Comparison of ENCODE assay signal across 19 cellular contexts in the genomic region with DNA sequence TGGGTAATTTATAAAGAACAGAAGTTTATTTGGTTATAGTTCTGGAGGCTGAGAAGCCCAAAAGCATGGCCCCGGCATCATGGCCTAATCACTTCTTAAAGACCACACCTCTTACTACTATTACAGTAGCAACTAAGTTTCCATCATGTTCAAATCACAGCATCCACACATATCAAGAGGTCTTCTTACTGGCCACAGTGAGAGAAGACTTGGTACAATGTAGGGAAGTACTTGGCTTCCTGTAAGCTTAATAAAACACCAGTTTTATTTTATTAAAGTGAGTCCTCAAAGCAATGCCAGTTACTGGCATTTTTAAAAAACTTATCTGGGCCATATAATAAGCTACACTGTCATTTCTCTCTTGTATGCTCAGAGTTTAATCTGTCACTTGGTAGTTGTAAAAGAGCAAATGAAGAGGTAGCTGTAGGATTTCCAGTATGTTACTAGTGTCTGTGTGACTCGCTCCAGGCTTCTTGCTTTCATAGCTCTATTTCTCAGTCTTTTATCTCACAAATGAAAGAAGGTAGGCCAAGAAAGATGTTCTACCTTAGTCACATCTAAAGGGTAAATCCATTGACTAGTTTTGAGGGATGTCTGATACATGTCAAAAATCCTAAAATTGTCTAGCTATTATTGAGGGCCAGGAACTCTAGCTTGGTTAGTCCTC.
"Had no signal": no experiment of that assay in that cellular context is flagged by ENCODE, and none has a peak within 500 bp of the region (broad histone marks: within the 10 kb centered on the region; RNA-seq: fewer than 3 reads in every experiment).

No MANE protein-coding gene starts in this region.

- H3K36me3 Mint-ChIP-seq: natural killer cell treated with Interleukin-12 subunit alpha and Interleukin-12 subunit beta and Interleukin-15 and Interleukin-18, amount 100 ng/mL, for 72 hours had no signal

- H3K4me3 Mint-ChIP-seq: natural killer cell treated with Interleukin-12 subunit alpha and Interleukin-12 subunit beta and Interleukin-15 and Interleukin-18, amount 100 ng/mL, for 72 hours; T-helper 2 cell treated with Interferon-gamma antibody and Interleukin-4, amounts not matched to agents 5 μg/mL and 100 μg/mL, for 36 hours had no signal

- H3K36me3 ChIP-seq: adrenal gland, left lung, upper lobe of right lung, WERI-Rb-1 had no signal

- FAIRE-seq: astrocyte, TTC549 had no signal

- H3K9me3 Mint-ChIP-seq: natural killer cell treated with Interleukin-12 subunit alpha and Interleukin-12 subunit beta and Interleukin-15 and Interleukin-18, amount 100 ng/mL, for 72 hours; T-helper 2 cell treated with Interferon-gamma antibody and Interleukin-4, amounts not matched to agents 5 μg/mL and 100 μg/mL, for 36 hours had no signal

- H3K27ac ChIP-seq: adrenal gland, upper lobe of right lung, WERI-Rb-1 had no signal

- H3K27me3 Mint-ChIP-seq: natural killer cell treated with Interleukin-12 subunit alpha and Interleukin-12 subunit beta and Interleukin-15 and Interleukin-18, amount 100 ng/mL, for 72 hours; progenitor cell of endocrine pancreas had no signal

- H3K9me3 ChIP-seq: adrenal gland, upper lobe of right lung had no signal

- H3K27me3 ChIP-seq: adrenal gland, left lung, upper lobe of right lung had no signal

- ATAC-seq: natural killer cell treated with Interleukin-12 subunit alpha and Interleukin-12 subunit beta and Interleukin-15 and Interleukin-18, amount 100 ng/mL, for 72 hours; SK-N-SH treated with all-trans-retinoic acid at 6 μM for 48 hours; upper lobe of right lung had no signal

- H3K4me3 ChIP-seq: adrenal gland, left lung, upper lobe of right lung had no signal

- DNase-seq: activated CD4-positive, CD25-positive, alpha-beta regulatory T cell treated with anti-CD3 and anti-CD28 coated beads, Interleukin-2, amount 50 U/mL, for 72 hours; adrenal gland; central memory CD4-positive, alpha-beta T cell; dermis blood vessel endothelial cell; effector CD8-positive, alpha-beta T cell; erythroblast; foreskin fibroblast; left lung; midbrain; right cardiac atrium; stimulated activated CD4-positive, alpha-beta T cell treated with anti-CD3 and anti-CD28 coated beads, Interleukin-4, amount 100 ng/mL, for 4 hours; upper lobe of right lung; WERI-Rb-1 had no signal

- H3K4me1 ChIP-seq: adrenal gland, left lung, upper lobe of right lung had no signal

- H3K27ac Mint-ChIP-seq: progenitor cell of endocrine pancreas; T-helper 2 cell treated with Interferon-gamma antibody and Interleukin-4, amounts not matched to agents 5 μg/mL and 100 μg/mL, for 36 hours had no signal
